30 cellular contexts compared by ENCODE assay signal in the genomic region with DNA sequence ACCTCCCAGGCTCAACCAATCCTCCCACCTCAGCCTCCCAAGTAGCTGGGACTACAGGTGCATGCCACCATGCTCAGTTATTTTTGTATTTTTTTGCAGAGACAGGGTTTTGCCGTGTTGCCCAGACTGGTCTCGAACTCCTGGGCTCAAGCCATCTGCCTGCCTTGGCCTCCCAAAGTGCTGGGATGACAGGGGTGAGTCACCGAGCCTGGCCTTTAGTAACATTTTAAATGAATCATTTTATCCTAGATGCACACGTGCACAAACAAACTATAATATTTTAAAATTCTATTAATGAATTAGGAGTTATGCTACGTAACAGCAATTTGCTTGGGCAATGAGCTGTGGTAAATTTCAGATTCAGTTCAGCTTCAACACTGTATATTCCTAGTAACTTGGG.
"Had no signal": no experiment of that assay in that cellular context is flagged by ENCODE, and none has a peak within 500 bp of the region (broad histone marks: within the 10 kb centered on the region; RNA-seq: fewer than 3 reads in every experiment).

No MANE protein-coding gene starts in this region.

- H3K36me3 ChIP-seq: brain microvascular endothelial cell had no signal

- H3K27ac ChIP-seq: brain microvascular endothelial cell, PC-9, RWPE1 had no signal

- H3K4me1 Mint-ChIP-seq: activated CD4-positive, alpha-beta T cell treated with anti-CD3 and anti-CD28 coated beads for 36 hours; activated CD4-positive, alpha-beta T cell treated with anti-CD3 and anti-CD28 coated beads, Interleukin-2, amount 10 ng/mL, durations not matched to agents 7 days and 5 days; activated naive CD8-positive, alpha-beta T cell treated with anti-CD3 and anti-CD28 coated beads for 36 hours had no signal

- H3K27ac Mint-ChIP-seq: activated CD4-positive, alpha-beta T cell treated with anti-CD3 and anti-CD28 coated beads for 36 hours; activated CD4-positive, alpha-beta T cell treated with anti-CD3 and anti-CD28 coated beads, Interleukin-2, amount 10 ng/mL, durations not matched to agents 7 days and 5 days; activated naive CD8-positive, alpha-beta T cell treated with anti-CD3 and anti-CD28 coated beads for 36 hours; T-helper 1 cell treated with Interleukin-12 subunit alpha and Interleukin-12 subunit beta and Interleukin-4 antibody, amounts not matched to agents 30 μg/mL and 1 μg/mL, for 36 hours; T-helper 2 cell treated with Interferon-gamma antibody and Interleukin-4, amounts not matched to agents 5 μg/mL and 100 μg/mL, for 36 hours had no signal

- H3K4me3 ChIP-seq: PC-9 had no signal

- H3K27me3 Mint-ChIP-seq: activated CD4-positive, alpha-beta T cell treated with anti-CD3 and anti-CD28 coated beads, Interleukin-2, amount 10 ng/mL, durations not matched to agents 7 days and 5 days had no signal

- H3K9me3 Mint-ChIP-seq: activated T-cell treated with anti-CD3 and anti-CD28 coated beads, Interleukin-2, amount 50 U/mL, for 4 hours had no signal

- H3K27me3 ChIP-seq: brain microvascular endothelial cell had no signal

- ATAC-seq: activated CD4-positive, alpha-beta T cell treated with anti-CD3 and anti-CD28 coated beads for 36 hours; activated T-cell treated with anti-CD3 and anti-CD28 coated beads, Interleukin-2, amount 50 U/mL, for 4 hours; Right ventricle myocardium inferior had no signal

- H3K4me3 Mint-ChIP-seq: activated CD4-positive, alpha-beta T cell treated with anti-CD3 and anti-CD28 coated beads for 36 hours; activated CD4-positive, alpha-beta T cell treated with anti-CD3 and anti-CD28 coated beads, Interleukin-2, amount 10 ng/mL, durations not matched to agents 7 days and 5 days; activated naive CD8-positive, alpha-beta T cell treated with anti-CD3 and anti-CD28 coated beads for 36 hours; activated T-cell treated with anti-CD3 and anti-CD28 coated beads, Interleukin-2, amount 50 U/mL, for 4 hours; T-helper 1 cell treated with Interleukin-12 subunit alpha and Interleukin-12 subunit beta and Interleukin-4 antibody, amounts not matched to agents 30 μg/mL and 1 μg/mL, for 36 hours; T-helper 2 cell treated with Interferon-gamma antibody and Interleukin-4, amounts not matched to agents 5 μg/mL and 100 μg/mL, for 36 hours had no signal

- H3K36me3 Mint-ChIP-seq: activated naive CD8-positive, alpha-beta T cell treated with anti-CD3 and anti-CD28 coated beads for 36 hours had no signal

- DNase-seq: activated CD4-positive, alpha-beta T cell treated with anti-CD3 and anti-CD28 coated beads for 36 hours; activated CD4-positive, alpha-beta T cell treated with anti-CD3 and anti-CD28 coated beads, Interleukin-2, amount 10 ng/mL, durations not matched to agents 7 days and 5 days; activated CD4-positive, alpha-beta T cell treated with anti-CD3 and anti-CD28 coated beads, Interleukin-2, amount 50 U/mL, for 48 hours; activated CD8-positive, alpha-beta memory T cell treated with anti-CD3 and anti-CD28 coated beads, Interleukin-2, amount 50 U/mL, for 4 hours; activated effector memory CD4-positive, alpha-beta T cell treated with Interleukin-2 at 50 U/mL for 16 hours; activated naive CD4-positive, alpha-beta T cell treated with anti-CD3 and anti-CD28 coated beads, Interleukin-2, amount 50 U/mL, for 16 hours; activated naive CD8-positive, alpha-beta T cell treated with anti-CD3 and anti-CD28 coated beads for 36 hours; activated T-cell treated with anti-CD3 and anti-CD28 coated beads for 4 hours; activated T-cell treated with anti-CD3 and anti-CD28 coated beads, Interleukin-2, amount 50 U/mL, for 4 hours; amniotic stem cell; aorta; brain microvascular endothelial cell; central memory CD4-positive, alpha-beta T cell; MM.1S; MV-4-11; NCI-H1092; NCI-H146; NCI-H187; NCI-H2029 treated with DMSO at 0.1 percent for 48 hours; NCI-H2107; NCI-H2171; NCI-H510A; NCI-H526; NCI-H748 treated with DMSO at 0.1 percent for 48 hours; NK-92 treated with Interleukin-12 subunit alpha and Interleukin-12 subunit beta, amount 100 ng/mL, for 24 hours; PC-9 had no signal
